In genomic region chr15:85963262-85963760, GRCh38 we compare ENCODE assay signal across 33 cellular contexts.
"Had no signal": no experiment of that assay in that cellular context is flagged by ENCODE, and none has a peak within 500 bp of the region (broad histone marks: within the 10 kb centered on the region; RNA-seq: fewer than 3 reads in every experiment).

No MANE protein-coding gene starts in this region.

- H3K9me3 ChIP-seq: neutrophil, psoas muscle, right lobe of liver, sigmoid colon, spleen, suprapubic skin, testis, tibial artery, transverse colon, upper lobe of right lung, uterus had no signal

- H3K9me3 Mint-ChIP-seq: natural killer cell treated with Interleukin-12 subunit alpha and Interleukin-12 subunit beta and Interleukin-15 and Interleukin-18, amount 100 ng/mL, for 72 hours; neural crest cell; stimulated activated naive CD8-positive, alpha-beta T cell treated with anti-CD3 and anti-CD28 coated beads, Interleukin-15, amount 100 ng/mL, for 72 hours; type B pancreatic cell had no signal

- H2AFZ ChIP-seq: parathyroid adenoma had no signal

- H3K79me2 ChIP-seq: parathyroid adenoma had no signal

- H3K9ac ChIP-seq: parathyroid adenoma had no signal

- H3K27ac Mint-ChIP-seq: naive thymus-derived CD8-positive, alpha-beta T cell; natural killer cell treated with Interleukin-12 subunit alpha and Interleukin-12 subunit beta and Interleukin-15 and Interleukin-18, amount 100 ng/mL, for 72 hours; nephron progenitor cell; progenitor cell of endocrine pancreas; stimulated activated memory B cell treated with anti-CD40 and anti-IgM and Interleukin-4, amounts not matched to agents 10 μg/mL and 1 μg/mL and 100 μg/mL, for 72 hours; stimulated activated naive CD8-positive, alpha-beta T cell treated with anti-CD3 and anti-CD28 coated beads, Interleukin-15, amount 100 ng/mL, for 72 hours; type B pancreatic cell had no signal

- H3K4me1 Mint-ChIP-seq: naive thymus-derived CD8-positive, alpha-beta T cell; stimulated activated memory B cell treated with anti-CD40 and anti-IgM and Interleukin-4, amounts not matched to agents 10 μg/mL and 1 μg/mL and 100 μg/mL, for 72 hours; stimulated activated naive CD8-positive, alpha-beta T cell treated with anti-CD3 and anti-CD28 coated beads, Interleukin-15, amount 100 ng/mL, for 72 hours had no signal

- H3K4me3 Mint-ChIP-seq: naive thymus-derived CD8-positive, alpha-beta T cell; natural killer cell treated with Interleukin-12 subunit alpha and Interleukin-12 subunit beta and Interleukin-15 and Interleukin-18, amount 100 ng/mL, for 72 hours; nephron progenitor cell; neural crest cell; stimulated activated memory B cell treated with anti-CD40 and anti-IgM and Interleukin-4, amounts not matched to agents 10 μg/mL and 1 μg/mL and 100 μg/mL, for 72 hours; stimulated activated naive CD8-positive, alpha-beta T cell treated with anti-CD3 and anti-CD28 coated beads, Interleukin-15, amount 100 ng/mL, for 72 hours; type B pancreatic cell had no signal

- H3K27me3 Mint-ChIP-seq: stimulated activated memory B cell treated with anti-CD40 and anti-IgM and Interleukin-4, amounts not matched to agents 10 μg/mL and 1 μg/mL and 100 μg/mL, for 72 hours had no signal

- H3K4me2 ChIP-seq: smooth muscle cell had no signal

- DNase-seq: naive thymus-derived CD8-positive, alpha-beta T cell; nephron progenitor cell; nucleus accumbens; posterior cingulate gyrus; psoas muscle; right cardiac atrium; right lobe of liver; sigmoid colon; spleen; stimulated activated CD4-positive, alpha-beta T cell treated with anti-CD3 and anti-CD28 coated beads, Interleukin-12 subunit alpha, Interleukin-12 subunit beta, amount 100 ng/mL, for 4 hours; stimulated activated CD4-positive, alpha-beta T cell treated with anti-CD3 and anti-CD28 coated beads, Interleukin-1b, Interleukin-23, amount 100 ng/mL, for 48 hours; stimulated activated CD4-positive, alpha-beta T cell treated with anti-CD3 and anti-CD28 coated beads, Interleukin-4, amount 100 ng/mL, for 1 hour; stimulated activated CD4-positive, alpha-beta T cell treated with anti-CD3 and anti-CD28 coated beads, Interleukin-4, amount 100 ng/mL, for 4 hours; stimulated activated CD8-positive, alpha-beta memory T cell treated with anti-CD3 and anti-CD28 coated beads, Interleukin-4, amount 100 ng/mL, for 48 hours; stimulated activated naive CD4-positive, alpha-beta T cell; stimulated activated naive CD8-positive, alpha-beta T cell treated with anti-CD3 and anti-CD28 coated beads, Interleukin-15, amount 100 ng/mL, for 72 hours; stimulated activated naive CD8-positive, alpha-beta T cell treated with anti-CD3 and anti-CD28 coated beads, Interleukin-15, Interleukin-2, amounts not matched to agents 100 U/mL and 50 U/mL, for 24 hours; substantia nigra; testis; tibial artery; transverse colon; upper lobe of right lung; uterus had no signal

- H3K4me3 ChIP-seq: psoas muscle, right lobe of liver, sigmoid colon, skin epidermis, smooth muscle cell, spleen, suprapubic skin, testis, tibial artery, transverse colon, upper lobe of right lung, uterus had no signal

- H3K4me1 ChIP-seq: parathyroid adenoma, psoas muscle, right lobe of liver, sigmoid colon, spleen, suprapubic skin, testis, tibial artery, transverse colon, upper lobe of right lung, uterus had no signal

- H3K36me3 ChIP-seq: neutrophil, right lobe of liver, sigmoid colon, spleen, suprapubic skin, tibial artery, transverse colon, upper lobe of right lung, uterus had no signal

- H3K27ac ChIP-seq: neutrophil, parathyroid adenoma, psoas muscle, right lobe of liver, sigmoid colon, skin epidermis, spleen, suprapubic skin, testis, tibial artery, transverse colon, upper lobe of right lung, uterus had no signal

- H3K36me3 Mint-ChIP-seq: naive thymus-derived CD8-positive, alpha-beta T cell; natural killer cell treated with Interleukin-12 subunit alpha and Interleukin-12 subunit beta and Interleukin-15 and Interleukin-18, amount 100 ng/mL, for 72 hours; stimulated activated memory B cell treated with anti-CD40 and anti-IgM and Interleukin-4, amounts not matched to agents 10 μg/mL and 1 μg/mL and 100 μg/mL, for 72 hours; type B pancreatic cell had no signal

- ATAC-seq: naive thymus-derived CD8-positive, alpha-beta T cell; natural killer cell treated with Interleukin-12 subunit alpha and Interleukin-12 subunit beta and Interleukin-15 and Interleukin-18, amount 100 ng/mL, for 72 hours; psoas muscle; right cardiac atrium; right lobe of liver; stimulated activated memory B cell treated with anti-CD40 and anti-IgM and Interleukin-4, amounts not matched to agents 10 μg/mL and 1 μg/mL and 100 μg/mL, for 72 hours; stimulated activated naive CD8-positive, alpha-beta T cell treated with anti-CD3 and anti-CD28 coated beads, Interleukin-15, amount 100 ng/mL, for 72 hours; stimulated activated naive CD8-positive, alpha-beta T cell treated with anti-CD3 and anti-CD28 coated beads, Interleukin-15, Interleukin-2, amounts not matched to agents 100 U/mL and 50 U/mL, for 24 hours; upper lobe of right lung had no signal

- H3K27me3 ChIP-seq: right lobe of liver, sigmoid colon, testis, tibial artery, transverse colon, upper lobe of right lung, uterus had no signal
